Comparison of ENCODE assay signal across 8 cellular contexts in genomic region chr16:67884684-67885083, GRCh38. TPM values are rescaled to one million over a fixed set of nuclear protein-coding genes. Genes with fewer than 3 reads are reported as not detected.
DNase-seq lines count a peak whose midpoint lies in the region; ATAC-seq and TF ChIP-seq lines count a peak whose summit lies in the region.

TSS of gene NRN1L (plus strand) at chr16:67884885. CDS start at chr16:67884904, 19 bp downstream.

- TF ChIP-seq CTCF in AG09319 (IDR thresholded peaks at IDR 0.05; ENCODE audit: low read depth, low read length) = no peak

- H3K4me1 Mint-ChIP-seq in activated CD4-positive, alpha-beta T cell treated with anti-CD3 and anti-CD28 coated beads for 36 hours = no peaks in the 10 kb centered on the region

- no peaks in the 10 kb centered on the region for H3K27me3 Mint-ChIP-seq in activated CD4-positive, alpha-beta T cell treated with anti-CD3 and anti-CD28 coated beads for 36 hours

- ATAC-seq in activated CD4-positive, alpha-beta T cell treated with anti-CD3 and anti-CD28 coated beads for 36 hours = no peak
- no peak for ATAC-seq in GM21737 (IDR thresholded peaks at IDR 0.05; ENCODE audit: unreplicated experiment)

- DNase-seq in AG09319 (ENCODE audit: extremely low read depth, low read depth) (peak; percentile 79), NCI-H2029 treated with DMSO at 0.1 percent for 48 hours (lab: John Stamatoyannopoulos, UW) (peak; percentile 26), cerebellar cortex (ENCODE audit: low spot score) (peak; percentile 88), islet precursor cell (peak; percentile 96), stromal cell of bone marrow (ENCODE audit: low read depth) (peak; percentile 64)
- no peak for DNase-seq in activated CD4-positive, alpha-beta T cell treated with anti-CD3 and anti-CD28 coated beads for 36 hours
- no peak for DNase-seq in stimulated activated naive CD4-positive, alpha-beta T cell treated with Interleukin-2 at 50 U/mL for 16 hours (lab: John Stamatoyannopoulos, UW)

- CTCF ChIA-PET in activated CD4-positive, alpha-beta T cell treated with anti-CD3 and anti-CD28 coated beads for 36 hours (lab: Charles Lee) = interaction anchor here (1.0 to 3.6 kb wide), 11 partner anchors 10 to 200 kb away, joined by 3 to 21 read pairs (median 14); partner anchors contain the start of genes CTRL, NFATC3 and PSMB10

- H3K36me3 Mint-ChIP-seq in activated CD4-positive, alpha-beta T cell treated with anti-CD3 and anti-CD28 coated beads for 36 hours (ENCODE audit: low read depth) = peaks cover 20% of the 10 kb centered on the region

- no peak within 1 kb of the TSS for H3K27ac Mint-ChIP-seq in activated CD4-positive, alpha-beta T cell treated with anti-CD3 and anti-CD28 coated beads for 36 hours

- no peak within 1 kb of the TSS for H3K4me3 Mint-ChIP-seq in activated CD4-positive, alpha-beta T cell treated with anti-CD3 and anti-CD28 coated beads for 36 hours

- H3K9me3 Mint-ChIP-seq in activated CD4-positive, alpha-beta T cell treated with anti-CD3 and anti-CD28 coated beads for 36 hours (ENCODE audit: low read depth) = no peaks in the 10 kb centered on the region

- intact Hi-C loops in activated CD4-positive, alpha-beta T cell treated with anti-CD3 and anti-CD28 coated beads for 36 hours (cut with DNase I, micrococcal nuclease) = no loop called here

- POLR2A ChIA-PET in activated CD4-positive, alpha-beta T cell treated with anti-CD3 and anti-CD28 coated beads for 36 hours (lab: Charles Lee) = interaction anchor here (1.0 kb wide), 1 partner anchor 32 kb away, joined by 3 read pairs; no protein-coding TSS in a partner anchor

RNA-seq across cellular contexts. Expression of gene NRN1L, which starts in this region (rescaled TPM):
- total RNA-seq in activated CD4-positive, alpha-beta T cell treated with anti-CD3 and anti-CD28 coated beads for 36 hours = not detected

Comparison
In these comparisons a context has a peak if more than half of its experiments do, and no peak if none do; other contexts are left out.
1. DNase-seq: peak in AG09319 (single experiment), NCI-H2029 treated with DMSO at 0.1 percent for 48 hours (single experiment), cerebellar cortex (single experiment), islet precursor cell (single experiment) and stromal cell of bone marrow (single experiment); none in activated CD4-positive, alpha-beta T cell treated with anti-CD3 and anti-CD28 coated beads for 36 hours (single experiment) and stimulated activated naive CD4-positive, alpha-beta T cell treated with Interleukin-2 at 50 U/mL for 16 hours (single experiment).